In the genomic region with DNA sequence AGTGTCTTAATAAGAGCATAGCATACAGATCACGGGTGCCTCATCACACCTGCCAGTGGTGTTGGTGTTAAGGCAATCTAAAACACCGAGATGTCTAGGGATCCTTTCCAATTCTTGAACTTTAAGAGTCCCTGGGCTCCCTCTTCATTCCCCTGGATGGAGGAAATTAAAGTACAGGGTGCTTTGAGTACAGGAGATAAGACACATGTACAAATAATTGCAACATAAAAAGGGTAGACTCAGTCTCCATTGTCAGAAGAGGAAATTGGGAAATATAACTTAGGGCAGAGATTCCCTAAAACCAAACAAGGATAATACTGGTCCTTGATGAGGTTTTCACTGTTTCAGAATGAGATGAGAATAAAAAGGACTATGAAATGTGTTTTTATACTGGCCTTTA, we compare ENCODE assay signal across 28 cellular contexts.
"Had no signal": no experiment of that assay in that cellular context is flagged by ENCODE, and none has a peak within 500 bp of the region (broad histone marks: within the 10 kb centered on the region; RNA-seq: fewer than 3 reads in every experiment).

No MANE protein-coding gene starts in this region.

- H3K4me3 ChIP-seq: cardiac muscle cell, coronary artery, dorsolateral prefrontal cortex, heart left ventricle, ovary, thyroid gland, upper lobe of left lung, vagina had no signal

- H3K27ac ChIP-seq: cardiac muscle cell, coronary artery, foreskin keratinocyte, ovary, thyroid gland, vagina had no signal

- DNase-seq: activated CD4-positive, alpha-beta T cell treated with anti-CD3 and anti-CD28 coated beads for 36 hours; activated CD4-positive, CD25-positive, alpha-beta regulatory T cell; activated CD8-positive, alpha-beta memory T cell treated with anti-CD3 and anti-CD28 coated beads, Interleukin-2, amount 10 ng/mL, durations not matched to agents 7 days and 5 days; activated CD8-positive, alpha-beta T cell treated with anti-CD3 and anti-CD28 coated beads, Interleukin-2, amount 10 ng/mL, durations not matched to agents 7 days and 5 days; activated naive CD8-positive, alpha-beta T cell treated with anti-CD3 and anti-CD28 coated beads, Interleukin-2, amount 50 U/mL, for 24 hours; activated T-cell treated with anti-CD3 and anti-CD28 coated beads, Interleukin-2, amount 50 U/mL, for 48 hours; anterior cingulate cortex; dorsolateral prefrontal cortex; foreskin keratinocyte; heart left ventricle; immature natural killer cell; kidney; left colon; mammary epithelial cell; ovary; right cardiac atrium; small intestine; stimulated activated CD4-positive, alpha-beta T cell treated with anti-CD3 and anti-CD28 coated beads, Interleukin-4, amount 100 ng/mL, for 24 hours; stimulated activated naive CD8-positive, alpha-beta T cell treated with anti-CD3 and anti-CD28 coated beads, Interleukin-15, amount 100 ng/mL, for 72 hours; thyroid gland; upper lobe of left lung had no signal

- H3K4me3 Mint-ChIP-seq: activated CD4-positive, alpha-beta T cell treated with anti-CD3 and anti-CD28 coated beads for 36 hours; activated CD8-positive, alpha-beta memory T cell treated with anti-CD3 and anti-CD28 coated beads, Interleukin-2, amount 10 ng/mL, durations not matched to agents 7 days and 5 days; activated CD8-positive, alpha-beta T cell treated with anti-CD3 and anti-CD28 coated beads, Interleukin-2, amount 10 ng/mL, durations not matched to agents 7 days and 5 days; activated naive CD4-positive, alpha-beta T cell treated with anti-CD3 and anti-CD28 coated beads, Interleukin-2, amount 50 U/mL, for 24 hours; activated naive CD8-positive, alpha-beta T cell treated with anti-CD3 and anti-CD28 coated beads, Interleukin-2, amount 50 U/mL, for 24 hours; immature natural killer cell; nephron; stimulated activated effector memory CD8-positive, alpha-beta T cell treated with anti-CD3 and anti-CD28 coated beads, Interleukin-12 subunit alpha, Interleukin-12 subunit beta, amount 100 ng/mL, for 72 hours; stimulated activated naive CD8-positive, alpha-beta T cell treated with anti-CD3 and anti-CD28 coated beads, Interleukin-15, amount 100 ng/mL, for 72 hours had no signal

- H3K4me1 Mint-ChIP-seq: activated CD4-positive, alpha-beta T cell treated with anti-CD3 and anti-CD28 coated beads for 36 hours; activated CD8-positive, alpha-beta memory T cell treated with anti-CD3 and anti-CD28 coated beads, Interleukin-2, amount 10 ng/mL, durations not matched to agents 7 days and 5 days; activated naive CD4-positive, alpha-beta T cell treated with anti-CD3 and anti-CD28 coated beads, Interleukin-2, amount 50 U/mL, for 24 hours; activated naive CD8-positive, alpha-beta T cell treated with anti-CD3 and anti-CD28 coated beads, Interleukin-2, amount 50 U/mL, for 24 hours; nephron; stimulated activated effector memory CD8-positive, alpha-beta T cell treated with anti-CD3 and anti-CD28 coated beads, Interleukin-12 subunit alpha, Interleukin-12 subunit beta, amount 100 ng/mL, for 72 hours; stimulated activated naive CD8-positive, alpha-beta T cell treated with anti-CD3 and anti-CD28 coated beads, Interleukin-15, amount 100 ng/mL, for 72 hours had no signal

- H3K9me3 Mint-ChIP-seq: activated naive CD4-positive, alpha-beta T cell treated with anti-CD3 and anti-CD28 coated beads, Interleukin-2, amount 50 U/mL, for 24 hours; activated naive CD8-positive, alpha-beta T cell treated with anti-CD3 and anti-CD28 coated beads, Interleukin-2, amount 50 U/mL, for 24 hours; activated T-helper 2 cell treated with anti-CD3 and anti-CD28 coated beads, Interferon-gamma antibody, Interleukin-2, Interleukin-4, amounts not matched to agents 10 μg/mL and 5 μg/mL and 100 μg/mL, durations not matched to agents 14 hours and 24 hours and 36 hours; immature natural killer cell; nephron; stimulated activated effector memory CD8-positive, alpha-beta T cell treated with anti-CD3 and anti-CD28 coated beads, Interleukin-12 subunit alpha, Interleukin-12 subunit beta, amount 100 ng/mL, for 72 hours; stimulated activated naive CD8-positive, alpha-beta T cell treated with anti-CD3 and anti-CD28 coated beads, Interleukin-15, amount 100 ng/mL, for 72 hours had no signal

- H3K4me1 ChIP-seq: foreskin keratinocyte, thyroid gland, vagina had no signal

- H3K27me3 ChIP-seq: cardiac muscle cell, dorsolateral prefrontal cortex, foreskin keratinocyte, heart left ventricle, ovary, thyroid gland, upper lobe of left lung, vagina had no signal

- H3K27me3 Mint-ChIP-seq: activated CD4-positive, alpha-beta T cell treated with anti-CD3 and anti-CD28 coated beads for 36 hours; activated CD8-positive, alpha-beta memory T cell treated with anti-CD3 and anti-CD28 coated beads, Interleukin-2, amount 10 ng/mL, durations not matched to agents 7 days and 5 days; activated naive CD4-positive, alpha-beta T cell treated with anti-CD3 and anti-CD28 coated beads, Interleukin-2, amount 50 U/mL, for 24 hours; activated naive CD8-positive, alpha-beta T cell treated with anti-CD3 and anti-CD28 coated beads, Interleukin-2, amount 50 U/mL, for 24 hours; stimulated activated naive CD8-positive, alpha-beta T cell treated with anti-CD3 and anti-CD28 coated beads, Interleukin-15, amount 100 ng/mL, for 72 hours had no signal

- ATAC-seq: activated CD4-positive, alpha-beta T cell treated with anti-CD3 and anti-CD28 coated beads for 36 hours; activated CD8-positive, alpha-beta memory T cell treated with anti-CD3 and anti-CD28 coated beads, Interleukin-2, amount 10 ng/mL, durations not matched to agents 7 days and 5 days; activated naive CD8-positive, alpha-beta T cell treated with anti-CD3 and anti-CD28 coated beads, Interleukin-2, amount 50 U/mL, for 24 hours; left colon; stimulated activated effector memory CD8-positive, alpha-beta T cell treated with anti-CD3 and anti-CD28 coated beads, Interleukin-12 subunit alpha, Interleukin-12 subunit beta, amount 100 ng/mL, for 72 hours; stimulated activated naive CD8-positive, alpha-beta T cell treated with anti-CD3 and anti-CD28 coated beads, Interleukin-15, amount 100 ng/mL, for 72 hours had no signal

- H3K9me3 ChIP-seq: heart left ventricle, ovary, thyroid gland, upper lobe of left lung, vagina had no signal

- H3K36me3 ChIP-seq: ovary had no signal

- H3K27ac Mint-ChIP-seq: activated CD4-positive, alpha-beta T cell treated with anti-CD3 and anti-CD28 coated beads for 36 hours; activated CD8-positive, alpha-beta memory T cell treated with anti-CD3 and anti-CD28 coated beads, Interleukin-2, amount 10 ng/mL, durations not matched to agents 7 days and 5 days; activated CD8-positive, alpha-beta T cell treated with anti-CD3 and anti-CD28 coated beads, Interleukin-2, amount 10 ng/mL, durations not matched to agents 7 days and 5 days; activated naive CD4-positive, alpha-beta T cell treated with anti-CD3 and anti-CD28 coated beads, Interleukin-2, amount 50 U/mL, for 24 hours; activated naive CD8-positive, alpha-beta T cell treated with anti-CD3 and anti-CD28 coated beads, Interleukin-2, amount 50 U/mL, for 24 hours; activated T-helper 2 cell treated with anti-CD3 and anti-CD28 coated beads, Interferon-gamma antibody, Interleukin-2, Interleukin-4, amounts not matched to agents 10 μg/mL and 5 μg/mL and 100 μg/mL, durations not matched to agents 14 hours and 24 hours and 36 hours; nephron; stimulated activated effector memory CD8-positive, alpha-beta T cell treated with anti-CD3 and anti-CD28 coated beads, Interleukin-12 subunit alpha, Interleukin-12 subunit beta, amount 100 ng/mL, for 72 hours; stimulated activated naive CD8-positive, alpha-beta T cell treated with anti-CD3 and anti-CD28 coated beads, Interleukin-15, amount 100 ng/mL, for 72 hours had no signal
